8 cellular contexts compared by ENCODE assay signal in the genomic region with DNA sequence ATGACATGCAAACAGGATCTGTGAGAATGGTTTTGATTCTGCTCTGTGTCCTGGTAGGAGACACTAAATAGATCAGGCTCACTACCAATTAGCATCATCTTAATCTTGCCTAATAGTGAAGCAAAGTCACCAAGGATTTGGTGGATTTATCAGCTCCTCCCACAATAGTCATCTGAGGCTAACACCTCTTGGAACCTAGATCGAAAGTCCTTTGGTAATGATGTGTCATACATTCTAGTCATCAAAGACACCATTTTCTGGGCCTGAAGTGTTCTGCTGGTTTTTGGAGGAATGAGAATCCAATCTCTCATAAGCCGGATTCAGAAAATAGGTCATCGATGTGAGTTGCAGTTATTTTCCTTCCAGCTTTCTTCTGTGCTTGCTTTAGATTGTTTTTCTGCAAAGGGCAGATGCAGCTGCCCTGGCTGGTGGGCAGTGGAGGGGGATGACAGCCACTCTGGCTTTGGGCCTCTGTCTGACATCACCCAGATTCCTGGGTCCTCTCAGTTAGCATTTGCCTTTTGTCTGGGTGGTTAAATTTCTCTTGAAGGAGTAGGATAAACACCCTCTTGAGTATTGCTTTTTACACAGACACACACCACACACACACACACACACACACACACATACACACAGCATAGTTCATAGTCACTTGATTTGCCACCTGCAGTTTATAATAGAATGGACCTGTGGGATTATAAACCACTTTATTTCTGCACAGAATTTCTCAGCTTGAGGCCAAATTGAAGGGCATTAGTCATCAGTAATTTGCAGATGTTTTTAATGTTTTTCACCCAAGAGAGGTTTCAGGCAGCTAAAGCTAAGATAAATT.
DNase-seq lines count a peak whose midpoint lies in the region; ATAC-seq and TF ChIP-seq lines count a peak whose summit lies in the region.

A gene with protein sequence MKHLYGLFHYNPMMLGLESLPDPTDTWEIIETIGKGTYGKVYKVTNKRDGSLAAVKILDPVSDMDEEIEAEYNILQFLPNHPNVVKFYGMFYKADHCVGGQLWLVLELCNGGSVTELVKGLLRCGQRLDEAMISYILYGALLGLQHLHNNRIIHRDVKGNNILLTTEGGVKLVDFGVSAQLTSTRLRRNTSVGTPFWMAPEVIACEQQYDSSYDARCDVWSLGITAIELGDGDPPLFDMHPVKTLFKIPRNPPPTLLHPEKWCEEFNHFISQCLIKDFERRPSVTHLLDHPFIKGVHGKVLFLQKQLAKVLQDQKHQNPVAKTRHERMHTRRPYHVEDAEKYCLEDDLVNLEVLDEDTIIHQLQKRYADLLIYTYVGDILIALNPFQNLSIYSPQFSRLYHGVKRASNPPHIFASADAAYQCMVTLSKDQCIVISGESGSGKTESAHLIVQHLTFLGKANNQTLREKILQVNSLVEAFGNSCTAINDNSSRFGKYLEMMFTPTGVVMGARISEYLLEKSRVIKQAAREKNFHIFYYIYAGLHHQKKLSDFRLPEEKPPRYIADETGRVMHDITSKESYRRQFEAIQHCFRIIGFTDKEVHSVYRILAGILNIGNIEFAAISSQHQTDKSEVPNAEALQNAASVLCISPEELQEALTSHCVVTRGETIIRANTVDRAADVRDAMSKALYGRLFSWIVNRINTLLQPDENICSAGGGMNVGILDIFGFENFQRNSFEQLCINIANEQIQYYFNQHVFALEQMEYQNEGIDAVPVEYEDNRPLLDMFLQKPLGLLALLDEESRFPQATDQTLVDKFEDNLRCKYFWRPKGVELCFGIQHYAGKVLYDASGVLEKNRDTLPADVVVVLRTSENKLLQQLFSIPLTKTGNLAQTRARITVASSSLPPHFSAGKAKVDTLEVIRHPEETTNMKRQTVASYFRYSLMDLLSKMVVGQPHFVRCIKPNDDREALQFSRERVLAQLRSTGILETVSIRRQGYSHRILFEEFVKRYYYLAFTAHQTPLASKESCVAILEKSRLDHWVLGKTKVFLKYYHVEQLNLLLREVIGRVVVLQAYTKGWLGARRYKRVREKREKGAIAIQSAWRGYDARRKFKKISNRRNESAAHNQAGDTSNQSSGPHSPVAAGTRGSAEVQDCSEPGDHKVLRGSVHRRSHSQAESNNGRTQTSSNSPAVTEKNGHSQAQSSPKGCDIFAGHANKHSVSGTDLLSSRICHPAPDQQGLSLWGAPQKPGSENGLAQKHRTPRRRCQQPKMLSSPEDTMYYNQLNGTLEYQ (N-terminal part only) (plus strand): TSS at position 198 of the 832 bp plus-strand sequence. CDS start 141 bp downstream, at position 339.

- CTCF ChIA-PET in GM10248 (lab: Yijun Ruan, JAX): interaction anchor here (1.5 kb wide), 1 partner anchor 354 kb away, joined by 3 read pairs; no protein-coding TSS in a partner anchor

- DNase-seq in AG08395 (ENCODE audit: low spot score) (peak; percentile 12), NCI-H82 (lab: John Stamatoyannopoulos, UW) (peak; percentile 98), glomerular visceral epithelial cell (ENCODE audit: extremely low spot score) (peak; percentile 85), erythroblast (lab: John Stamatoyannopoulos, UW) (no peak), COLO668 (lab: John Stamatoyannopoulos, UW; ENCODE audit: unreplicated experiment) (no peak), GM10248 (ENCODE audit: extremely low spot score) (no peak)
- no peak for DNase-seq in activated naive CD4-positive, alpha-beta T cell treated with Interleukin-2 at 50 U/mL for 16 hours

- no peak for TF ChIP-seq CTCF in GM10248 (IDR thresholded peaks at IDR 0.05; ENCODE audit: control extremely low read depth, extremely low read depth, low read depth, missing control alignments)

- POLR2A ChIA-PET in GM10248 (lab: Yijun Ruan, JAX): no interaction called here

- ATAC-seq in GM21576 (IDR thresholded peaks at IDR 0.05; ENCODE audit: unreplicated experiment): peak; percentile 33

- no peak for TF ChIP-seq POLR2A in erythroblast (IDR thresholded peaks at IDR 0.05; ENCODE audit: low read length)

Comparison
In these comparisons a context has a peak if more than half of its experiments do, and no peak if none do; other contexts are left out.
1. DNase-seq: peak in AG08395 (single experiment), NCI-H82 (single experiment) and glomerular visceral epithelial cell (single experiment); none in erythroblast (0 of 2), COLO668 (single experiment), activated naive CD4-positive, alpha-beta T cell treated with Interleukin-2 at 50 U/mL for 16 hours (single experiment) and GM10248 (single experiment).